In genomic region chr9:136539427-136540412, GRCh38 we compare ENCODE assay signal across 8 cellular contexts. TPM values are rescaled to one million over a fixed set of nuclear protein-coding genes. Genes with fewer than 3 reads are reported as not detected.
DNase-seq lines count a peak whose midpoint lies in the region; ATAC-seq and TF ChIP-seq lines count a peak whose summit lies in the region.

No MANE protein-coding gene starts in this region.

- DNase-seq in activated CD4-positive, alpha-beta memory T cell treated with anti-CD3 and anti-CD28 coated beads, Interleukin-2, amount 10 ng/mL, durations not matched to agents 7 days and 5 days = peak; percentile 97
- peak; percentile 73 for DNase-seq in effector CD8-positive, alpha-beta T cell (lab: John Stamatoyannopoulos, UW)
- DNase-seq in mucosa of gallbladder (ENCODE audit: low spot score) = peak; percentile 93
- DNase-seq in stimulated activated CD8-positive, alpha-beta memory T cell treated with anti-CD3 and anti-CD28 coated beads, Interleukin-7, amount 100 ng/mL, for 24 hours (ENCODE audit: low read depth) = peak; percentile 84
- no peak for DNase-seq in NCI-H187 treated with DMSO at 0.1 percent for 48 hours (lab: John Stamatoyannopoulos, UW)
- DNase-seq in NK-92 treated with Interleukin-12 subunit alpha and Interleukin-12 subunit beta, amount 100 ng/mL, for 24 hours (lab: John Stamatoyannopoulos, UW) = no peak

- peaks cover 76% of the 10 kb centered on the region for H3K4me1 Mint-ChIP-seq in activated CD4-positive, alpha-beta memory T cell treated with anti-CD3 and anti-CD28 coated beads, Interleukin-2, amount 10 ng/mL, durations not matched to agents 7 days and 5 days

- H3K27ac ChIP-seq in KMS-11 = no peak overlapping the region

- H3K4me3 ChIP-seq in KMS-11 (IDR thresholded peaks at IDR 0.05; ENCODE audit: insufficient read depth, low read depth, low read length) = no peak overlapping the region

- no peaks in the 10 kb centered on the region for H3K27me3 Mint-ChIP-seq in activated CD4-positive, alpha-beta memory T cell treated with anti-CD3 and anti-CD28 coated beads, Interleukin-2, amount 10 ng/mL, durations not matched to agents 7 days and 5 days

- H3K4me1 ChIP-seq in KMS-11 (ENCODE audit: low read depth, poor library complexity, severe bottlenecking) = peaks cover 19% of the 10 kb centered on the region

- no peak for TF ChIP-seq CTCF in KMS-11 (conservative IDR thresholded peaks at IDR 0.05; ENCODE audit: low read depth, low read length)

- peak; percentile 39 for ATAC-seq in GM19452 (IDR thresholded peaks at IDR 0.05; ENCODE audit: unreplicated experiment)

- H3K9me3 Mint-ChIP-seq in activated CD4-positive, alpha-beta memory T cell treated with anti-CD3 and anti-CD28 coated beads, Interleukin-2, amount 10 ng/mL, durations not matched to agents 7 days and 5 days = no peaks in the 10 kb centered on the region

- peak overlapping the region; percentile 99 for H3K27ac Mint-ChIP-seq in activated CD4-positive, alpha-beta memory T cell treated with anti-CD3 and anti-CD28 coated beads, Interleukin-2, amount 10 ng/mL, durations not matched to agents 7 days and 5 days

- no peaks in the 10 kb centered on the region for H3K79me2 ChIP-seq in KMS-11 (ENCODE audit: insufficient read depth, low read depth)

- POLR2A ChIA-PET in activated CD4-positive, alpha-beta memory T cell treated with anti-CD3 and anti-CD28 coated beads, Interleukin-2, amount 10 ng/mL, durations not matched to agents 7 days and 5 days (lab: Charles Lee) = interaction anchor here (0.9 to 5.0 kb wide), 18 partner anchors 8 to 1079 kb away, joined by 3 to 32 read pairs (median 4); partner anchors contain the start of genes CYSRT1, DNLZ, EHMT1 and ENTR1

- CTCF ChIA-PET in activated CD4-positive, alpha-beta memory T cell treated with anti-CD3 and anti-CD28 coated beads, Interleukin-2, amount 10 ng/mL, durations not matched to agents 7 days and 5 days (lab: Charles Lee) = interaction anchor here (0.5 to 2.5 kb wide), 8 partner anchors 8 to 1015 kb away, joined by 3 to 34 read pairs (median 3); no protein-coding TSS in a partner anchor

- no peaks in the 10 kb centered on the region for H3K36me3 ChIP-seq in KMS-11 (ENCODE audit: insufficient read depth)

- H3K27me3 ChIP-seq in KMS-11 (ENCODE audit: insufficient read depth, low read depth) = peaks cover 57% of the 10 kb centered on the region

- H4K20me1 ChIP-seq in KMS-11 (ENCODE audit: insufficient read depth) = no peaks in the 10 kb centered on the region

- peak overlapping the region; percentile 70 for H3K4me3 Mint-ChIP-seq in activated CD4-positive, alpha-beta memory T cell treated with anti-CD3 and anti-CD28 coated beads, Interleukin-2, amount 10 ng/mL, durations not matched to agents 7 days and 5 days

- H3K9ac ChIP-seq in KMS-11 = no peak overlapping the region

- no peak overlapping the region for H2AFZ ChIP-seq in KMS-11 (ENCODE audit: low read depth)

- H3K4me2 ChIP-seq in KMS-11 = peak overlapping the region; percentile 31; the same call in 1 of the 2 replicates

- H3K36me3 Mint-ChIP-seq in activated CD4-positive, alpha-beta memory T cell treated with anti-CD3 and anti-CD28 coated beads, Interleukin-2, amount 10 ng/mL, durations not matched to agents 7 days and 5 days (ENCODE audit: low read depth) = peaks cover 26% of the 10 kb centered on the region

RNA-seq across cellular contexts. Expression of gene NOTCH1, which starts 6.1 kb away (rescaled TPM):
- total RNA-seq in activated CD4-positive, alpha-beta memory T cell treated with anti-CD3 and anti-CD28 coated beads, Interleukin-2, amount 10 ng/mL, durations not matched to agents 7 days and 5 days = 10 to 100 TPM; 58.8 to 59.8 TPM
- total RNA-seq in mucosa of gallbladder = 51.6 TPM

RNA-seq across cellular contexts. Expression of gene SEC16A, which starts 56.9 kb away (rescaled TPM):
- total RNA-seq in activated CD4-positive, alpha-beta memory T cell treated with anti-CD3 and anti-CD28 coated beads, Interleukin-2, amount 10 ng/mL, durations not matched to agents 7 days and 5 days = 10 to 100 TPM; 56.1 to 61.0 TPM
- total RNA-seq in mucosa of gallbladder = 78.4 TPM

Comparison
In these comparisons a context has a peak if more than half of its experiments do, and no peak if none do; other contexts are left out.
1. DNase-seq: peak in activated CD4-positive, alpha-beta memory T cell treated with anti-CD3 and anti-CD28 coated beads, Interleukin-2, amount 10 ng/mL, durations not matched to agents 7 days and 5 days (single experiment), effector CD8-positive, alpha-beta T cell (single experiment), mucosa of gallbladder (single experiment) and stimulated activated CD8-positive, alpha-beta memory T cell treated with anti-CD3 and anti-CD28 coated beads, Interleukin-7, amount 100 ng/mL, for 24 hours (single experiment); none in NCI-H187 treated with DMSO at 0.1 percent for 48 hours (single experiment) and NK-92 treated with Interleukin-12 subunit alpha and Interleukin-12 subunit beta, amount 100 ng/mL, for 24 hours (single experiment).